In the genomic region with DNA sequence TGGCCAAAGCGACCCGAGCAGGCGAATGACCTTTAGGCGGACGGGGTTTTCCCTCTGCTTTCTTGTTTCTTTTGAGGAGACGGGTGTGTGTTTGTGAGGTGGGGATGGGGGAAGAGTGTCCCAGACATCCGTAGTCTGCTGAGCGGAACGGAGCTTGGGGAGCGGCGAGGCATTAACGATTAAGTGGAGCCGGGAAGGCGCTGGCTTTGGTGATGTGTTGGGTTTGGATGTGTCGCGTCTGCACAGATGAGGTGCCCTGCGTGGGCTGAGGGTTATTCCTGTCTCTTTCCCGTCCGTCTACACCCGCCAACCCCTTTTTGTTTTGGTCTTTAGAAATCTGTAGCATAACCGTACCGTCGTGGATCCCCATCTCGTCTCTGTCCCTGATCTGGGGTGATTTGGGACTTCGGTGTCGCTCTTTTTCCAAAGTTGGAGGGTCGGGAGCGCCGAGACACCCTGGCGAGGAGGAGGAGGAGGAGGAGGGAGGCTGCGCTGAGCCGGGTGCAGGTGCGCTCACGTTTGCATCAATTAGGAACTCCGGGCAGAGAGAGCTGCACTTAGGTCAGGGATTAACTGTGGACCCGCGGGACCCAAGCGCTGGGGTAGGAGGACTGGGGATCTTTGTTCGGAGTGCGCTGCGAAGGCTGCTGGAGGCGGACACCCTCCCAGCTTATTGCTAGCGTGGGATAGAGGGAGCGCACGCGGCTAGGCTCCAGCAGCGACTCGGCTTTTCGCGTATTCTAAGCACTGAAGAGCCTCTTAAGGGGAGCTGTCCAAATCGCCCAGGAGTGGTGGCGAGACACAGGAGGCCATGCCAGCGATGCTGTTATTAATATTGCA, we compare ENCODE assay signal across 9 cellular contexts.
DNase-seq lines count a peak whose midpoint lies in the region; ATAC-seq and TF ChIP-seq lines count a peak whose summit lies in the region.
"Had no signal": no experiment of that assay in that cellular context is flagged by ENCODE, and none has a peak within 500 bp of the region (broad histone marks: within the 10 kb centered on the region; RNA-seq: fewer than 3 reads in every experiment).

No MANE protein-coding gene starts in this region.

- H3K9me3 Mint-ChIP-seq in naive thymus-derived CD4-positive, alpha-beta T cell: peaks cover 0 to 6% (median 0%) of the 10 kb centered on the region in 11 donors

- H3K36me3 ChIP-seq in cardiac muscle cell: no peaks in the 10 kb centered on the region
- H3K36me3 ChIP-seq in naive thymus-derived CD4-positive, alpha-beta T cell (ENCODE audit: control insufficient read depth in 2 of 3, insufficient read depth in 3 of 3, low read length in 3 of 3): no peaks in the 10 kb centered on the region
- H3K36me3 ChIP-seq in aorta (ENCODE audit: control insufficient read depth in 1 of 2, insufficient read depth in 2 of 2, low read length in 1 of 2): no peaks in the 10 kb centered on the region

- DNase-seq in cardiac muscle cell (ENCODE audit: low read depth in 1 of 2, low spot score in 1 of 2): peak in 1 of 2 donors; percentile 74
- DNase-seq in left cardiac atrium: no peak
- DNase-seq in ecto neural progenitor cell (ENCODE audit: low spot score): peak; percentile 54
- no peak for DNase-seq in naive thymus-derived CD4-positive, alpha-beta T cell
- no peak for DNase-seq in aorta

- H3K27ac ChIP-seq in cardiac muscle cell (no peak overlapping the region), aorta (ENCODE audit: low read depth in 1 of 2, low read length in 2 of 2) (no peak overlapping the region)
- no peak overlapping the region for H3K27ac ChIP-seq in naive thymus-derived CD4-positive, alpha-beta T cell (ENCODE audit: low read depth, low read length)

- ATAC-seq in left cardiac atrium: no peak
- ATAC-seq in naive thymus-derived CD4-positive, alpha-beta T cell: no peak
- peak; percentile 11 for ATAC-seq in aorta (ENCODE audit: low FRiP score)
- no peak for ATAC-seq in GM21367 (IDR thresholded peaks at IDR 0.05; ENCODE audit: unreplicated experiment)
- no peak for ATAC-seq in GM19452 (IDR thresholded peaks at IDR 0.05; ENCODE audit: unreplicated experiment)
- ATAC-seq in HG02571 (IDR thresholded peaks at IDR 0.05; ENCODE audit: unreplicated experiment): no peak

- 1% methylated on average over 53 of the region's 53 CpGs for WGBS in aorta, 2 donors

- POLR2A ChIA-PET in naive thymus-derived CD4-positive, alpha-beta T cell (lab: Charles Lee): no interaction called here

- H3K4me3 ChIP-seq in cardiac muscle cell: peak overlapping the region; percentile 49
- no peak overlapping the region for H3K4me3 ChIP-seq in naive thymus-derived CD4-positive, alpha-beta T cell (ENCODE audit: low read length)
- H3K4me3 ChIP-seq in aorta (ENCODE audit: low read length in 2 of 2): no peak overlapping the region

- H3K4me1 Mint-ChIP-seq in naive thymus-derived CD4-positive, alpha-beta T cell: peaks cover 0 to 18% (median 4%) of the 10 kb centered on the region in 7 donors

- peaks cover 30 to 39% (median 36%) of the 10 kb centered on the region in 5 donors for H3K27me3 Mint-ChIP-seq in naive thymus-derived CD4-positive, alpha-beta T cell

- intact Hi-C loops in left cardiac atrium (cut with DNase I): no loop called here
- intact Hi-C loops in naive thymus-derived CD4-positive, alpha-beta T cell (cut with micrococcal nuclease): no loop called here
- intact Hi-C loops in aorta (cut with DNase I): no loop called here

- CTCF ChIA-PET in naive thymus-derived CD4-positive, alpha-beta T cell (lab: Charles Lee): no interaction called here

- H3K4me1 ChIP-seq in cardiac muscle cell (ENCODE audit: low read depth): no peaks in the 10 kb centered on the region
- no peaks in the 10 kb centered on the region for H3K4me1 ChIP-seq in naive thymus-derived CD4-positive, alpha-beta T cell (ENCODE audit: control insufficient read depth in 2 of 2, insufficient read depth in 2 of 2, low read length in 2 of 2)
- H3K4me1 ChIP-seq in aorta (ENCODE audit: control insufficient read depth in 1 of 2, insufficient read depth in 2 of 2, low read length in 2 of 2): no peaks in the 10 kb centered on the region

- H3K27me3 ChIP-seq in cardiac muscle cell (peaks cover 49% of the 10 kb centered on the region), aorta (ENCODE audit: control insufficient read depth in 1 of 2, insufficient read depth in 2 of 2, low read length in 1 of 2) (no peaks in the 10 kb centered on the region)
- H3K27me3 ChIP-seq in naive thymus-derived CD4-positive, alpha-beta T cell (ENCODE audit: control insufficient read depth in 2 of 2, insufficient read depth in 2 of 2, low read length in 2 of 2): no peaks in the 10 kb centered on the region

- H3K9me3 ChIP-seq in cardiac muscle cell (ENCODE audit: low read depth): no peaks in the 10 kb centered on the region
- H3K9me3 ChIP-seq in naive thymus-derived CD4-positive, alpha-beta T cell (ENCODE audit: control insufficient read depth in 2 of 3, low read length in 3 of 3): no peaks in the 10 kb centered on the region
- peaks cover 2% of the 10 kb centered on the region for H3K9me3 ChIP-seq in aorta (ENCODE audit: control insufficient read depth, low read length)

- no peak overlapping the region for H3K27ac Mint-ChIP-seq in naive thymus-derived CD4-positive, alpha-beta T cell
- H3K27ac Mint-ChIP-seq: B cell had no signal

- H3K36me3 Mint-ChIP-seq in naive thymus-derived CD4-positive, alpha-beta T cell: peaks cover 0 to 2% (median 0%) of the 10 kb centered on the region in 5 donors

- no peak for TF ChIP-seq CTCF in cardiac muscle cell (IDR thresholded peaks at IDR 0.05; ENCODE audit: low read depth, low read length)

- peak overlapping the region in 7 of 10 donors; percentile 9 to 59 (median 25) for H3K4me3 Mint-ChIP-seq in naive thymus-derived CD4-positive, alpha-beta T cell
- H3K4me3 Mint-ChIP-seq: B cell had no signal
